15 cellular contexts compared by ENCODE assay signal in genomic region chr14:92153581-92153980, GRCh38. TPM values are rescaled to one million over a fixed set of nuclear protein-coding genes. Genes with fewer than 3 reads are reported as not detected.
DNase-seq lines count a peak whose midpoint lies in the region; ATAC-seq, FAIRE-seq and TF ChIP-seq lines count a peak whose summit lies in the region.
"Had no signal": no experiment of that assay in that cellular context is flagged by ENCODE, and none has a peak within 500 bp of the region (broad histone marks: within the 10 kb centered on the region; RNA-seq: fewer than 3 reads in every experiment).

No MANE protein-coding gene starts in this region.

- peak overlapping the region; percentile 45 for H3K27ac ChIP-seq in HepG2 (ENCODE audit: extremely low read length, insufficient read depth, low read length)
- H3K27ac ChIP-seq in right lobe of liver = no peak overlapping the region
- no peak overlapping the region for H3K27ac ChIP-seq in lung (ENCODE audit: low read depth in 1 of 2, low read length in 1 of 2)

- TF ChIP-seq CTCF in HepG2 (CRISPR knock-in tag; IDR thresholded peaks at IDR 0.05) (no peak), right lobe of liver (IDR thresholded peaks at IDR 0.05) (no peak), lung (IDR thresholded peaks at IDR 0.05; ENCODE audit: control extremely low read depth, extremely low read depth) (no peak)

- no peaks in the 10 kb centered on the region for H3K27me3 ChIP-seq in HepG2 (ENCODE audit: control insufficient read depth in 1 of 2, insufficient read depth in 2 of 2, low read length in 2 of 2)
- H3K27me3 ChIP-seq in right lobe of liver = no peaks in the 10 kb centered on the region
- H3K27me3 ChIP-seq in lung (ENCODE audit: control insufficient read depth, insufficient read depth) = no peaks in the 10 kb centered on the region

- no peak overlapping the region for H3K4me2 ChIP-seq in HepG2 (ENCODE audit: low read depth, low read length)

- intact Hi-C loops in HepG2 (cut with micrococcal nuclease; ENCODE audit: unreplicated experiment) (no loop called here), right lobe of liver (cut with DNase I) (no loop called here)

- H3K4me3 ChIP-seq in HepG2 (replicated peaks in 1 of 3; ENCODE audit: insufficient read depth in 1 of 3, low read depth in 2 of 3, low read length in 3 of 3) (no peak overlapping the region), right lobe of liver (no peak overlapping the region), lung (no peak overlapping the region)
- H3K4me3 ChIP-seq: GM12878 had no signal

- TF ChIP-seq EP300 in HepG2 (IDR thresholded peaks at IDR 0.05; ENCODE audit: low read depth in 2 of 2, low read length in 2 of 2) = 0 out of 4 replicates have a peak, but pooled peaks of 1 of the 2 experiments have one; percentile 7
- no peak for TF ChIP-seq EP300 in HepG2 (CRISPR knock-in tag; IDR thresholded peaks at IDR 0.05; ENCODE audit: borderline replicate concordance)

- POLR2A ChIA-PET in HepG2 (lab: Yijun Ruan, JAX) = interaction anchor here (0.8 kb wide), 1 partner anchor 32 kb away, joined by 3 read pairs; the partner anchor contains the start of genes CPSF2 and NDUFB1

- H3K4me1 Mint-ChIP-seq in T-helper 17 cell (peaks cover 8% of the 10 kb centered on the region), immature natural killer cell (peaks cover 1 to 6% of the 10 kb centered on the region in 2 donors)

- no peak for TF ChIP-seq RAD21 in HepG2 (CRISPR knock-in tag; IDR thresholded peaks at IDR 0.05)

- FAIRE-seq in HepG2 (lab: Jason Lieb, UNC) = no peak

- H3K9me3 ChIP-seq in HepG2 (ENCODE audit: low read length) (no peaks in the 10 kb centered on the region), right lobe of liver (no peaks in the 10 kb centered on the region), T-helper 17 cell (ENCODE audit: control insufficient read depth, low read length, poor library complexity, severe bottlenecking) (no peaks in the 10 kb centered on the region), lung (ENCODE audit: control insufficient read depth in 2 of 2, insufficient read depth in 1 of 2, low read length in 1 of 2) (no peaks in the 10 kb centered on the region)

- BruUV-seq in HepG2 (replicated peaks; lab: Mats Ljungman, UMichigan) = no TSS peak

- ATAC-seq in HepG2 (peak; percentile 72), right lobe of liver (no peak), T-helper 17 cell (no peak), lung (ENCODE audit: insufficient read depth, low FRiP score) (no peak), GM18868 (IDR thresholded peaks at IDR 0.05; ENCODE audit: unreplicated experiment) (no peak), GM18870 (IDR thresholded peaks at IDR 0.05; ENCODE audit: unreplicated experiment) (no peak)
- ATAC-seq: GM12878 had no signal

- CTCF ChIA-PET in HepG2 (lab: Yijun Ruan, JAX; ENCODE audit: low intra/inter-chr PET ratio, low total read pairs) = no interaction called here

- no peak overlapping the region for H3K9ac ChIP-seq in HepG2 (ENCODE audit: insufficient read depth, low read depth, low read length)

- no peaks in the 10 kb centered on the region for H3K9me3 Mint-ChIP-seq in immature natural killer cell

- H3K4me1 ChIP-seq in HepG2 (ENCODE audit: insufficient read depth, low read length) = peaks cover 20% of the 10 kb centered on the region
- no peaks in the 10 kb centered on the region for H3K4me1 ChIP-seq in right lobe of liver
- no peaks in the 10 kb centered on the region for H3K4me1 ChIP-seq in lung (ENCODE audit: control insufficient read depth in 2 of 2, insufficient read depth in 2 of 2, low read length in 2 of 2)

- peak; percentile 51 for DNase-seq in HepG2 (ENCODE audit: low spot score)
- DNase-seq in right lobe of liver = no peak
- no peak for DNase-seq in T-helper 17 cell
- DNase-seq in lung (ENCODE audit: low spot score) = peak; percentile 34
- no peak for DNase-seq in immature natural killer cell
- DNase-seq in COR-L47 (lab: John Stamatoyannopoulos, UW) = no peak
- DNase-seq: C1 segment of cervical spinal cord, MM.1S, NCI-H1105 treated with DMSO at 0.1 percent for 48 hours, NCI-H2029, NCI-H2227 treated with DMSO at 0.1 percent for 48 hours, NCI-H526 treated with DMSO at 0.1 percent for 48 hours had no signal

- H3K4me3 Mint-ChIP-seq in T-helper 17 cell (no peak overlapping the region), immature natural killer cell (no peak overlapping the region)

- no peaks in the 10 kb centered on the region for H4K20me1 ChIP-seq in HepG2 (ENCODE audit: insufficient read depth, low read length)

- TF ChIP-seq POLR2A in HepG2 (IDR thresholded peaks at IDR 0.05; ENCODE audit: insufficient read depth in 1 of 2, low read depth in 2 of 2, low read length in 2 of 2) = no peak
- no peak for TF ChIP-seq POLR2A in right lobe of liver (IDR thresholded peaks at IDR 0.05)

- WGBS in HepG2 (ENCODE audit: low lambda C conversion rate) = 64% methylated on average over 1 of the region's 1 CpG
- WGBS in right lobe of liver (ENCODE audit: insufficient coverage, low coverage, low lambda C conversion rate, missing lambda C conversion rate) = 100% methylated on average over 1 of the region's 1 CpG
- 81 to 94% methylated on average over 1 of the region's 1 CpG for WGBS in lung, 2 donors

- no peaks in the 10 kb centered on the region for H3K79me2 ChIP-seq in HepG2 (ENCODE audit: insufficient read depth, low read length)

- H2AFZ ChIP-seq in HepG2 (ENCODE audit: low read length) = no peak overlapping the region

- H3K27ac Mint-ChIP-seq in T-helper 17 cell (peak overlapping the region; percentile 32), immature natural killer cell (no peak overlapping the region)

- H3K27me3 Mint-ChIP-seq in T-helper 17 cell (no peaks in the 10 kb centered on the region), immature natural killer cell (ENCODE audit: low read depth in 3 of 3) (no peaks in the 10 kb centered on the region)

- in situ Hi-C loops in HepG2 (cut with HindIII; ENCODE audit: extremely low pct_ligation_motif_present, low pct_unique_long_range_greater_than_20kb) = no loop called here

- H3K36me3 Mint-ChIP-seq in T-helper 17 cell (ENCODE audit: low read depth) (peaks cover 15% of the 10 kb centered on the region), immature natural killer cell (peaks cover 19 to 53% (median 27%) of the 10 kb centered on the region in 3 donors)

- peaks cover 20 to 47% of the 10 kb centered on the region in 2 experiments for H3K36me3 ChIP-seq in HepG2 (replicated peaks in 1 of 2; ENCODE audit: control insufficient read depth in 1 of 2, insufficient read depth in 2 of 2, low read length in 2 of 2)
- peaks cover 0 to 51% (median 20%) of the 10 kb centered on the region in 4 donors for H3K36me3 ChIP-seq in right lobe of liver
- peaks cover 12 to 21% of the 10 kb centered on the region in 2 donors for H3K36me3 ChIP-seq in lung (ENCODE audit: control insufficient read depth in 2 of 2, insufficient read depth in 2 of 2, low read length in 2 of 2)

RNA-seq across cellular contexts. Expression of gene CPSF2, which starts 31.8 kb away (rescaled TPM):
- 67.9 and 126 TPM in 2 replicates for total RNA-seq in HepG2 (2016; rRNA removed; fragmentation: Illumina TruSeq; extraction: Trizol)
- 5.2 and 6.2 TPM in 2 replicates for total RNA-seq in HepG2 (2016; cell fraction: cytosol; rRNA removed; fragmentation: Illumina TruSeq; extraction: Trizol; ENCODE audit: low read depth)
- total RNA-seq in HepG2 (2016; cell fraction: insoluble cytoplasmic fraction; rRNA removed; fragmentation: Illumina TruSeq; extraction: Trizol) = 71.1 and 122 TPM in 2 replicates
- total RNA-seq in HepG2 (2016; cell fraction: membrane; rRNA removed; fragmentation: Illumina TruSeq; extraction: Trizol) = 23.7 and 26.0 TPM in 2 replicates
- 34.9 and 39.9 TPM in 2 replicates for total RNA-seq in HepG2 (2016; cell fraction: nucleus; rRNA removed; fragmentation: Illumina TruSeq; extraction: Trizol)
- polyA plus RNA-seq in HepG2 (2011; rRNA removed) = 10.7 and 14.3 TPM in 2 replicates
- polyA plus RNA-seq in HepG2 (2011; cell fraction: cytosol; rRNA removed) = 4.9 and 7.7 TPM in 2 replicates
- polyA plus RNA-seq in HepG2 (2011; cell fraction: nucleus; rRNA removed) = 5.0 and 6.4 TPM in 2 replicates
- polyA plus RNA-seq in HepG2 (2012) = 27.2 and 30.2 TPM in 2 replicates
- 1.8 and 2.2 TPM in 2 replicates for polyA plus RNA-seq in HepG2 (2016; cell fraction: cytosol; fragmentation: Illumina TruSeq; extraction: Trizol; ENCODE audit: low read depth)
- 70.0 and 76.2 TPM in 2 replicates for polyA plus RNA-seq in HepG2 (2016; cell fraction: insoluble cytoplasmic fraction; fragmentation: Illumina TruSeq; extraction: Trizol; ENCODE audit: low read depth)
- polyA plus RNA-seq in HepG2 (2016; cell fraction: membrane; fragmentation: Illumina TruSeq; extraction: Trizol; ENCODE audit: low read depth) = 7.1 and 7.7 TPM in 2 replicates
- polyA plus RNA-seq in HepG2 (2016; cell fraction: nucleus; fragmentation: Illumina TruSeq; extraction: Trizol; ENCODE audit: insufficient read depth, low read depth) = 28.6 and 32.2 TPM in 2 replicates
- 24.1 and 74.5 TPM in 2 replicates for polyA minus RNA-seq in HepG2 (2011; rRNA and poly(A)+ RNA removed; ENCODE audit: low replicate concordance)
- polyA minus RNA-seq in HepG2 (2011; cell fraction: cytosol; rRNA and poly(A)+ RNA removed) = 17.9 and 23.4 TPM in 2 replicates
- polyA minus RNA-seq in HepG2 (2011; cell fraction: nucleus; rRNA and poly(A)+ RNA removed) = 18.8 and 29.1 TPM in 2 replicates
- total RNA-seq in right lobe of liver = 10 to 100 TPM; 23.4 to 28.2 (median 25.9) TPM
- total RNA-seq in T-helper 17 cell = 10 to 100 TPM; 26.4 to 28.0 TPM
- total RNA-seq in lung = 10 to 100 TPM; 30.9 to 49.6 TPM
- 10 to 100 TPM in 1 of 2 donors, 1 to 10 TPM in 1; 6.1 to 17.3 TPM for polyA plus RNA-seq in lung
- 10 to 100 TPM; 19.2 to 38.2 (median 26.8) TPM for polyA plus RNA-seq in immature natural killer cell

RNA-seq across cellular contexts. Expression of gene NDUFB1, which starts 32.1 kb away (rescaled TPM):
- total RNA-seq in HepG2 (2016; rRNA removed; fragmentation: Illumina TruSeq; extraction: Trizol) (281 and 308 TPM in 2 replicates), right lobe of liver (100 to 1,000 TPM in 2 of 6 experiments, 10 to 100 TPM in 4; 74.6 to 223 (median 94.6) TPM), T-helper 17 cell (10 to 100 TPM; 48.6 to 53.8 TPM), lung (100 to 1,000 TPM; 108 to 173 TPM)
- 148 and 180 TPM in 2 replicates for total RNA-seq in HepG2 (2016; cell fraction: cytosol; rRNA removed; fragmentation: Illumina TruSeq; extraction: Trizol; ENCODE audit: low read depth)
- total RNA-seq in HepG2 (2016; cell fraction: insoluble cytoplasmic fraction; rRNA removed; fragmentation: Illumina TruSeq; extraction: Trizol) = 301 and 366 TPM in 2 replicates
- 205 and 231 TPM in 2 replicates for total RNA-seq in HepG2 (2016; cell fraction: membrane; rRNA removed; fragmentation: Illumina TruSeq; extraction: Trizol)
- 97.1 and 99.3 TPM in 2 replicates for total RNA-seq in HepG2 (2016; cell fraction: nucleus; rRNA removed; fragmentation: Illumina TruSeq; extraction: Trizol)
- polyA plus RNA-seq in HepG2 (2011; rRNA removed) (161 and 181 TPM in 2 replicates), lung (1,000 to 10,000 TPM in 1 of 2 donors, 100 to 1,000 TPM in 1; 309 to 1,169 TPM), immature natural killer cell (100 to 1,000 TPM; 248 to 492 (median 335) TPM)
- 81.2 and 134 TPM in 2 replicates for polyA plus RNA-seq in HepG2 (2011; cell fraction: cytosol; rRNA removed)
- 34.4 and 63.6 TPM in 2 replicates for polyA plus RNA-seq in HepG2 (2011; cell fraction: nucleus; rRNA removed)
- 200 and 215 TPM in 2 replicates for polyA plus RNA-seq in HepG2 (2012)
- 129 and 163 TPM in 2 replicates for polyA plus RNA-seq in HepG2 (2016; cell fraction: cytosol; fragmentation: Illumina TruSeq; extraction: Trizol; ENCODE audit: low read depth)
- 299 and 333 TPM in 2 replicates for polyA plus RNA-seq in HepG2 (2016; cell fraction: insoluble cytoplasmic fraction; fragmentation: Illumina TruSeq; extraction: Trizol; ENCODE audit: low read depth)
- polyA plus RNA-seq in HepG2 (2016; cell fraction: membrane; fragmentation: Illumina TruSeq; extraction: Trizol; ENCODE audit: low read depth) = 160 and 196 TPM in 2 replicates
- polyA plus RNA-seq in HepG2 (2016; cell fraction: nucleus; fragmentation: Illumina TruSeq; extraction: Trizol; ENCODE audit: insufficient read depth, low read depth) = 160 and 173 TPM in 2 replicates
- polyA minus RNA-seq in HepG2 (2011; rRNA and poly(A)+ RNA removed; ENCODE audit: low replicate concordance) = 10.0 and 87.1 TPM in 2 replicates
- 6.1 and 9.8 TPM in 2 replicates for polyA minus RNA-seq in HepG2 (2011; cell fraction: cytosol; rRNA and poly(A)+ RNA removed)
- polyA minus RNA-seq in HepG2 (2011; cell fraction: nucleus; rRNA and poly(A)+ RNA removed) = 27.4 and 28.5 TPM in 2 replicates

RNA-seq across cellular contexts. Expression of gene ATXN3, which starts 47.2 kb away (rescaled TPM):
- total RNA-seq in HepG2 (2016; rRNA removed; fragmentation: Illumina TruSeq; extraction: Trizol) (17.3 and 30.2 TPM in 2 replicates), right lobe of liver (10 to 100 TPM in 3 of 6 experiments, 1 to 10 TPM in 3; 5.5 to 15.4 (median 9.7) TPM), T-helper 17 cell (10 to 100 TPM; 28.0 to 31.2 TPM), lung (10 to 100 TPM; 25.6 to 68.1 TPM)
- total RNA-seq in HepG2 (2016; cell fraction: cytosol; rRNA removed; fragmentation: Illumina TruSeq; extraction: Trizol; ENCODE audit: low read depth) = 8.2 and 12.8 TPM in 2 replicates
- total RNA-seq in HepG2 (2016; cell fraction: insoluble cytoplasmic fraction; rRNA removed; fragmentation: Illumina TruSeq; extraction: Trizol) = 17.9 and 30.9 TPM in 2 replicates
- 10.9 and 11.2 TPM in 2 replicates for total RNA-seq in HepG2 (2016; cell fraction: membrane; rRNA removed; fragmentation: Illumina TruSeq; extraction: Trizol)
- total RNA-seq in HepG2 (2016; cell fraction: nucleus; rRNA removed; fragmentation: Illumina TruSeq; extraction: Trizol) = 9.1 and 10.8 TPM in 2 replicates
- polyA plus RNA-seq in HepG2 (2011; rRNA removed) (12.1 and 14.9 TPM in 2 replicates), lung (10 to 100 TPM; 13.7 to 16.9 TPM), immature natural killer cell (10 to 100 TPM; 12.7 to 21.1 (median 20.3) TPM)
- polyA plus RNA-seq in HepG2 (2011; cell fraction: cytosol; rRNA removed) = 3.8 and 8.6 TPM in 2 replicates
- 9.3 and 13.5 TPM in 2 replicates for polyA plus RNA-seq in HepG2 (2011; cell fraction: nucleus; rRNA removed)
- 23.7 and 26.2 TPM in 2 replicates for polyA plus RNA-seq in HepG2 (2012)
- polyA plus RNA-seq in HepG2 (2016; cell fraction: cytosol; fragmentation: Illumina TruSeq; extraction: Trizol; ENCODE audit: low read depth) = 5.5 and 6.3 TPM in 2 replicates
- polyA plus RNA-seq in HepG2 (2016; cell fraction: insoluble cytoplasmic fraction; fragmentation: Illumina TruSeq; extraction: Trizol; ENCODE audit: low read depth) = 23.9 and 31.5 TPM in 2 replicates
- polyA plus RNA-seq in HepG2 (2016; cell fraction: membrane; fragmentation: Illumina TruSeq; extraction: Trizol; ENCODE audit: low read depth) = 8.0 and 8.3 TPM in 2 replicates
- 12.2 and 14.0 TPM in 2 replicates for polyA plus RNA-seq in HepG2 (2016; cell fraction: nucleus; fragmentation: Illumina TruSeq; extraction: Trizol; ENCODE audit: insufficient read depth, low read depth)
- 6.6 and 8.1 TPM in 2 replicates for polyA minus RNA-seq in HepG2 (2011; rRNA and poly(A)+ RNA removed; ENCODE audit: low replicate concordance)
- 6.9 and 11.4 TPM in 2 replicates for polyA minus RNA-seq in HepG2 (2011; cell fraction: cytosol; rRNA and poly(A)+ RNA removed)
- 30.8 and 48.7 TPM in 2 replicates for polyA minus RNA-seq in HepG2 (2011; cell fraction: nucleus; rRNA and poly(A)+ RNA removed)

Comparison
In these comparisons a context has a peak if more than half of its experiments do, and no peak if none do; other contexts are left out.
1. DNase-seq: peak in HepG2 (single experiment) and lung (single experiment); none in right lobe of liver (0 of 3), T-helper 17 cell (0 of 3), immature natural killer cell (0 of 3) and COR-L47 (single experiment).